ENCODE assay signal across 8 cellular contexts in the genomic region with DNA sequence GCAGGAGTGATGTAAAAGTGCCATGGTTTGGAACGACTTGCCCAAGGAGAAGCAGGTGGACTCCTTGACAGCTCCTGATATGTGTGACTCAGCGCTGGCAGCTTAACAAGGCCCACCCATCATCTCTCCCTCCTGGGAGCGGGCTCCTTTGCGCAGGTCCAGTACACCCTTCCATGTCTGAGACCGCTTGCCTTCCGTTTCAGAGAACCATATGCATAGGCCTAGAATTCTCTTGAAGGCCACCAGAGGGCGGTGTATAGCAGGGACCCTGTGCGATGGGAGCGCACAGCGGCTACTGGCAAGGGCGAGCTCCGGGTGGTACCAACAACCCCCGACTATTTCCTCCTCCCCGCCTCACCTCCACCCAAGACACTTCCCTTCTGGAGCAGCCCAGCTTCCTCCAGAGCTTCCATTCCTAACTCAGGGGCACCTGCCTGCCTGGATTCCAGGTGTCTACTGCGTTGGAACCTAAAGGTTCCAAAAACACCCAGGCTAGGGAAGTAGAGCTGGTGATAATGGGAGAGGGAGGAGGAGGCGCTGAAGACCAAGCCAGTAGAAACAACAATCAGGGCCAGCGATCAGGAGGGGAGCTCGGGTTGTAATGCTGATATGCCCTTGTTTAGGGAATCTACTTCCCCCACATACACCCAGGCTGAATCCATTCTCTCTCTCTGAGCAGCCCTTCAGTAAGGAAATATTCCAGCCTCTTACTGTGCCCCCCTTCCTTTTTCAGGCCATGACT. TPM values are rescaled to one million over a fixed set of nuclear protein-coding genes. Genes with fewer than 3 reads are reported as not detected.
DNase-seq lines count a peak whose midpoint lies in the region; ATAC-seq lines count a peak whose summit lies in the region.

No MANE protein-coding gene starts in this region.

- DNase-seq in C1 segment of cervical spinal cord (lab: John Stamatoyannopoulos, UW) (peak in 12 of 14 donors; percentile 38 to 89 (median 70)), HT-29 (ENCODE audit: low spot score) (peak; percentile 92), NCI-H82 treated with DMSO at 0.1 percent for 48 hours (lab: John Stamatoyannopoulos, UW; ENCODE audit: unreplicated experiment) (peak; percentile 98), memory B cell (ENCODE audit: low spot score in 2 of 2) (peak; percentile 68 to 71)
- peak; percentile 61 to 75 for DNase-seq in activated CD4-positive, alpha-beta T cell treated with anti-CD3 and anti-CD28 coated beads, Interleukin-2, amount 50 U/mL, for 48 hours
- DNase-seq in effector CD4-positive, alpha-beta T cell: peak; percentile 59
- DNase-seq in stimulated activated CD8-positive, alpha-beta memory T cell treated with anti-CD3 and anti-CD28 coated beads, Interleukin-15, amount 100 ng/mL, for 4 hours (ENCODE audit: low read depth in 2 of 2): peak; percentile 33 to 59

- H3K27me3 Mint-ChIP-seq in memory B cell: peaks cover 14% of the 10 kb centered on the region

- no peak overlapping the region for H3K27ac Mint-ChIP-seq in memory B cell

- ATAC-seq in GM19397 (IDR thresholded peaks at IDR 0.05; ENCODE audit: unreplicated experiment) (peak; percentile 67), memory B cell (ENCODE audit: low read depth) (peak; percentile 85)

- H3K4me1 Mint-ChIP-seq in memory B cell: peaks cover 28% of the 10 kb centered on the region

- no peaks in the 10 kb centered on the region for H3K36me3 Mint-ChIP-seq in memory B cell

- H3K9me3 Mint-ChIP-seq in memory B cell: no peaks in the 10 kb centered on the region

- no peak overlapping the region for H3K4me3 Mint-ChIP-seq in memory B cell

RNA-seq across cellular contexts. Expression of gene DHH, which starts 6.2 kb away (rescaled TPM):
- total RNA-seq in HT-29 (2014; rRNA removed; shearing (Covaris generic)): 0.28 TPM in 1 of 2 replicates, not detected in the other

RNA-seq across cellular contexts. Expression of gene RHEBL1, which starts 18.6 kb away (rescaled TPM):
- total RNA-seq in HT-29 (2014; rRNA removed; shearing (Covaris generic)): 1.4 and 1.7 TPM in 2 replicates

RNA-seq across cellular contexts. Expression of gene LMBR1L, which starts 22.3 kb away (rescaled TPM):
- 16.1 and 24.6 TPM in 2 replicates for total RNA-seq in HT-29 (2014; rRNA removed; shearing (Covaris generic))

RNA-seq across cellular contexts. Expression of gene KMT2D, which starts 27.8 kb away (rescaled TPM):
- total RNA-seq in HT-29 (2014; rRNA removed; shearing (Covaris generic)): 28.3 and 32.4 TPM in 2 replicates

RNA-seq across cellular contexts. Expression of gene TUBA1B, which starts 42.8 kb away (rescaled TPM):
- 2,713 and 2,908 TPM in 2 replicates for total RNA-seq in HT-29 (2014; rRNA removed; shearing (Covaris generic))

Comparison
In these comparisons a context has a peak if more than half of its experiments do, and no peak if none do; other contexts are left out.
1. Peak in every context shown above with its lines: DNase-seq and ATAC-seq.
2. DNase-seq: peak in every context shown above with its lines; median percentile 98 in NCI-H82 treated with DMSO at 0.1 percent for 48 hours; 92 in HT-29; 70 in C1 segment of cervical spinal cord; 70 in memory B cell; 68 in activated CD4-positive, alpha-beta T cell treated with anti-CD3 and anti-CD28 coated beads, Interleukin-2, amount 50 U/mL, for 48 hours; 59 in effector CD4-positive, alpha-beta T cell; 46 in stimulated activated CD8-positive, alpha-beta memory T cell treated with anti-CD3 and anti-CD28 coated beads, Interleukin-15, amount 100 ng/mL, for 4 hours.